Comparison of ENCODE assay signal across 1 cellular context in the genomic region with DNA sequence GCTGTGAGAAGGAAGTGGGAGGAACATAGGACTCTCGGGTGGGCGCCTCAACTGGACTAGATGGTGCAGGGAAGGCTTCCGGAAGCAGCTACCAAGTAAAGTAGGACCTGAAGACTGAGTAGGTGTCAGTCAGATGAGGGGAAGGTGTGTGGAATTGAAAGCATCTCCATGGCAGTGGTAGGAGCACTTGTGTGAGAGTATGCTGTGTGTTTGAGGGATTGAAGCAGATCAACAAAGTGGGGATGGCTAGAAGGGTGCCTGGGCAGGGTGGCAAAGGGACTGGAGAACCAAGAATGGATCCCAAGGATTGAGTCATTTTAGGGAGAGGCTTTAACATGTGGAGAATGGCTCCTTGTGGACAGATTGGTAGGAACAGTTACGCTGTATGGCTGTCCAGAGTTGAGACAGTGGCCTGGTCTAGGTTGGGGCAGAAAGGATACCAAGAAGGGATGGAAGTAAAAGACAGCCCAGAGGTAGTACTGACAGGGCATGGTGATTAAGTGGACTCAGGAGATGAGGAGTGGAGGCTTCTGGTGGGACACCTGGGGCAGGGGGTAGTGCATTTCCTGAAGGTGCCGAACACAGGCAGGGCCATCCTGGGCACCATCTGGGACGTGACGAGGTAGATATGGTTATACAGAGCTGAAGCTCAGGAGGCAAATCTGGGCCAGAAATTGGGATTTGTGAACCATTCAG.
A peak's percentile ranks its signal among the peaks of the same experiment; 100 is the strongest.
TF ChIP-seq lines count a peak whose summit lies in the region.

No MANE protein-coding gene starts in this region.

TF ChIP-seq in K562, 482 proteins besides CTCF, POLR2A, EP300 and RAD21:
- TF ChIP-seq, protein P1, sequence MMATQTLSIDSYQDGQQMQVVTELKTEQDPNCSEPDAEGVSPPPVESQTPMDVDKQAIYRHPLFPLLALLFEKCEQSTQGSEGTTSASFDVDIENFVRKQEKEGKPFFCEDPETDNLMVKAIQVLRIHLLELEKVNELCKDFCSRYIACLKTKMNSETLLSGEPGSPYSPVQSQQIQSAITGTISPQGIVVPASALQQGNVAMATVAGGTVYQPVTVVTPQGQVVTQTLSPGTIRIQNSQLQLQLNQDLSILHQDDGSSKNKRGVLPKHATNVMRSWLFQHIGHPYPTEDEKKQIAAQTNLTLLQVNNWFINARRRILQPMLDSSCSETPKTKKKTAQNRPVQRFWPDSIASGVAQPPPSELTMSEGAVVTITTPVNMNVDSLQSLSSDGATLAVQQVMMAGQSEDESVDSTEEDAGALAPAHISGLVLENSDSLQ (IDR thresholded peaks at IDR 0.05), result peak; percentile 22; the same call in 1 of the 2 replicates
- TF ChIP-seq, protein P2, sequence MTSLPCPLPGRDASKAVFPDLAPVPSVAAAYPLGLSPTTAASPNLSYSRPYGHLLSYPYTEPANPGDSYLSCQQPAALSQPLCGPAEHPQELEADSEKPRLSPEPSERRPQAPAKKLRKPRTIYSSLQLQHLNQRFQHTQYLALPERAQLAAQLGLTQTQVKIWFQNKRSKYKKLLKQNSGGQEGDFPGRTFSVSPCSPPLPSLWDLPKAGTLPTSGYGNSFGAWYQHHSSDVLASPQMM (CRISPR knock-in tag; IDR thresholded peaks at IDR 0.05), result no peak
